Comparison of ENCODE assay signal across 11 cellular contexts in the genomic region with DNA sequence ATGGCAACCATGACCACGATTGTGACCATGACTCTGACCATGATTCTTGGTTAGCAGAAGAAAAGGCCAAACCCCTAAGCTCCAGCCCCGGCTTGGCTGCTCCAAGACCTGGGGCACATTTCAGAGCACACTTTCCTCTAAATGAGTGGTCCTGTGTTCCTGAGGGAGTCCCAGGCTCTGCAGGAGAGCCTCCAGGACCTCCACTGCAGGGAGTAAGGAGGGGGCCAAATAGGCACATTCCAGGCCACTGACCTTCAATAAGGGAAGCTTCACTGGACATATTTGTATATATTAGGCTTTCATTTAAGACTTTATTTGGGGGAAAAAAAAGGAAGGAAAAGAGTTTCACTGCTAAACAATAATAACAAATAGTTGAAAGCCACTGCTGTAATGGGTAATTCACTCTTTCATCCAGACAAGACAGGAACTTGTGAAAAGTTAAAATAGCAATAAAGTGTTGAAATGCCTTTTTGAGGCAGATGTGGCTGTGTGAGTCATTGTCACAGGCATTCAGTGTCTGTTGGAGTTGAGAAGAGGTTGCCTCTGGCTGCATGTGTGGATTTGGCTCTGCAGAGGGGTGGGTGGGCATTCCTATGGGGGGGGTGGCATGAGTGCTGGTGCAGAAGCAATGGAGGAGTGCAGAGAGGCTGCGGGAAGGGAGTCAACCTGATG.
DNase-seq lines count a peak whose midpoint lies in the region; ATAC-seq and TF ChIP-seq lines count a peak whose summit lies in the region.
"Had no signal": no experiment of that assay in that cellular context is flagged by ENCODE, and none has a peak within 500 bp of the region (broad histone marks: within the 10 kb centered on the region; RNA-seq: fewer than 3 reads in every experiment).

No MANE protein-coding gene starts in this region.

- peak overlapping the region in 4 of 5 donors; percentile 26 to 66 (median 54) for H3K27ac ChIP-seq in stomach
- H3K27ac ChIP-seq: 22Rv1, colonic mucosa, VCaP had no signal

- peaks cover 0 to 6% (median 0%) of the 10 kb centered on the region in 3 donors for H3K27me3 ChIP-seq in stomach
- H3K27me3 ChIP-seq: colonic mucosa had no signal

- peak; percentile 61 for ATAC-seq in SK-N-SH treated with all-trans-retinoic acid at 6 μM for 48 hours
- no peak for ATAC-seq in omental fat pad (ENCODE audit: low FRiP score)
- no peak for ATAC-seq in GM21423 (IDR thresholded peaks at IDR 0.05; ENCODE audit: unreplicated experiment)

- peak; percentile 36 for DNase-seq in NK-92 treated with Interleukin-12 subunit alpha and Interleukin-12 subunit beta, amount 100 ng/mL, for 24 hours (lab: John Stamatoyannopoulos, UW)
- DNase-seq in NK-92 (lab: John Stamatoyannopoulos, UW; ENCODE audit: unreplicated experiment): no peak
- DNase-seq in globus pallidus (ENCODE audit: low spot score): peak; percentile 34
- DNase-seq in stomach: no peak
- DNase-seq in NCI-H774 (lab: John Stamatoyannopoulos, UW): no peak
- no peak for DNase-seq in omental fat pad (ENCODE audit: low spot score)
- DNase-seq: colonic mucosa had no signal

- TF ChIP-seq CTCF in stomach (IDR thresholded peaks at IDR 0.05) (no peak), omental fat pad (IDR thresholded peaks at IDR 0.05) (no peak)

- peaks cover 0 to 10% (median 3%) of the 10 kb centered on the region in 4 donors for H3K9me3 ChIP-seq in stomach
- H3K9me3 ChIP-seq: colonic mucosa had no signal

- WGBS in stomach, 5 donors: 53 to 78% (median 66%) methylated on average over 3 of the region's 3 CpGs

- intact Hi-C loops in stomach (cut with DNase I; ENCODE audit: low total_unique reads): no loop called here

- no peak for TF ChIP-seq POLR2A in stomach (IDR thresholded peaks at IDR 0.05)

- TF ChIP-seq EP300 in stomach (IDR thresholded peaks at IDR 0.05): no peak

- peaks cover 0 to 54% (median 21%) of the 10 kb centered on the region in 4 donors for H3K36me3 ChIP-seq in stomach
- H3K36me3 ChIP-seq: colonic mucosa had no signal

- peaks cover 0 to 27% (median 6%) of the 10 kb centered on the region in 4 donors for H3K4me1 ChIP-seq in stomach
- H3K4me1 ChIP-seq: colonic mucosa had no signal

- H3K4me3 ChIP-seq in stomach: no peak overlapping the region
- H3K4me3 ChIP-seq: colonic mucosa had no signal

TF ChIP-seq in SK-N-SH treated with all-trans-retinoic acid at 6 μM for 48 hours, 23 proteins besides CTCF, POLR2A, EP300 and RAD21:
- TF ChIP-seq ISL1 (CRISPR knock-in tag; IDR thresholded peaks at IDR 0.05) (no peak), ZNF565 (CRISPR knock-in tag; conservative IDR thresholded peaks at IDR 0.05; ENCODE audit: low read depth) (no peak), TOX (CRISPR knock-in tag; IDR thresholded peaks at IDR 0.05; ENCODE audit: borderline replicate concordance) (no peak), PPARA (CRISPR knock-in tag; IDR thresholded peaks at IDR 0.05; ENCODE audit: borderline replicate concordance) (no peak), ZFP3 (CRISPR knock-in tag; IDR thresholded peaks at IDR 0.05) (no peak), ARNTL (CRISPR knock-in tag; IDR thresholded peaks at IDR 0.05; ENCODE audit: borderline replicate concordance, low read depth) (no peak), GLIS3 (CRISPR knock-in tag; IDR thresholded peaks at IDR 0.05) (no peak), ESRRG (CRISPR knock-in tag; IDR thresholded peaks at IDR 0.05) (no peak), OSR1 (CRISPR knock-in tag; IDR thresholded peaks at IDR 0.05) (no peak), ZFP30 (CRISPR knock-in tag; IDR thresholded peaks at IDR 0.05) (no peak), ZC3H10 (CRISPR knock-in tag; IDR thresholded peaks at IDR 0.05) (no peak), CSDC2 (CRISPR knock-in tag; IDR thresholded peaks at IDR 0.05) (no peak), SNAI2 (CRISPR knock-in tag; IDR thresholded peaks at IDR 0.05) (no peak), POU6F1 (CRISPR knock-in tag; IDR thresholded peaks at IDR 0.05; ENCODE audit: borderline replicate concordance, low read depth) (no peak)
- TF ChIP-seq, protein P1, sequence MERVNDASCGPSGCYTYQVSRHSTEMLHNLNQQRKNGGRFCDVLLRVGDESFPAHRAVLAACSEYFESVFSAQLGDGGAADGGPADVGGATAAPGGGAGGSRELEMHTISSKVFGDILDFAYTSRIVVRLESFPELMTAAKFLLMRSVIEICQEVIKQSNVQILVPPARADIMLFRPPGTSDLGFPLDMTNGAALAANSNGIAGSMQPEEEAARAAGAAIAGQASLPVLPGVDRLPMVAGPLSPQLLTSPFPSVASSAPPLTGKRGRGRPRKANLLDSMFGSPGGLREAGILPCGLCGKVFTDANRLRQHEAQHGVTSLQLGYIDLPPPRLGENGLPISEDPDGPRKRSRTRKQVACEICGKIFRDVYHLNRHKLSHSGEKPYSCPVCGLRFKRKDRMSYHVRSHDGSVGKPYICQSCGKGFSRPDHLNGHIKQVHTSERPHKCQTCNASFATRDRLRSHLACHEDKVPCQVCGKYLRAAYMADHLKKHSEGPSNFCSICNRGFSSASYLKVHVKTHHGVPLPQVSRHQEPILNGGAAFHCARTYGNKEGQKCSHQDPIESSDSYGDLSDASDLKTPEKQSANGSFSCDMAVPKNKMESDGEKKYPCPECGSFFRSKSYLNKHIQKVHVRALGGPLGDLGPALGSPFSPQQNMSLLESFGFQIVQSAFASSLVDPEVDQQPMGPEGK (CRISPR knock-in tag; IDR thresholded peaks at IDR 0.05; ENCODE audit: borderline replicate concordance): no peak

Comparison
In these comparisons a context has a peak if more than half of its experiments do, and no peak if none do; other contexts are left out.
1. DNase-seq: peak in NK-92 treated with Interleukin-12 subunit alpha and Interleukin-12 subunit beta, amount 100 ng/mL, for 24 hours (single experiment) and globus pallidus (single experiment); none in NK-92 (single experiment), stomach (single experiment), NCI-H774 (single experiment) and omental fat pad (single experiment).